Comparison of ENCODE assay signal across 8 cellular contexts in the genomic region with DNA sequence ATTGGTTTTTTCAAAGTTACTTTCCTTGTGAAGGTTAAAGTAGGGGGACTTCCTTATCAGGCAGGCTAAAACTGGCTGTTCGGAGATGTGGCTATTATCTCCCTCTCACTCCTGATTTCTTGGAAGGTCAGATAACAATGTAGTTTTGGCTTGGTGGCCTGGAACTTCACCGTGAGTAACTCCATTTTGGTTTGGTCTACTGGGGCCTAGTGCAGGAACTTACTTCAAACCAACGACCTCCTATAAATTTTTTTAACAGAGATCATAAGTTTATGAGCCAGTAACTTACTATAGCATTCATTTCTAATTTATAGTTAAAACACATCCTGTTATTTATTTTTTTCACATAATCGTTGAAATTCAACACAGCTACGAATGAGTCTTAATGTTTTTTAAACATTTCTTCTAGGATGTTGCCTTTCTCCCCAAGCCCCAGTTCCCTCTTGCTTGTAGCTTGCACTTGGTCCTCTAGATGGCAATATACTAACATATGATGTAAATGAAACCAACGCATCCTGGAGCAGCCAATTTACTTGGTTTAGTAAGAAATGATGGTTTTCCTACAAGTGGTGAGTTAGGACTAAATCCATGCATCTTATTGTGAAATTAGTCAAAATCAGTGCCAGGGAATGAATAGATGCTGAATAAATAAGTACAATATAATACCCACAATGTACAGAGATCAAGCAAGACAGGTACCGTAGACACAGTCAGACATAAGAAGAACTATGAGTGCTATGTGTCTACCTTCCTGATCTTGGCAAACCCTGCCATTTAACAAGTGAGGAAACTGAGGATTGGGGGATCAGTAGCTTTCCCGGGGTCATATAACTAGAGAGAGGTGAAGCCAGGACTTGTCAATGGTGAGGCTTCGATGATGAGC. TPM values are rescaled to one million over a fixed set of nuclear protein-coding genes. Genes with fewer than 3 reads are reported as not detected.
A peak's percentile ranks its signal among the peaks of the same experiment; 100 is the strongest.
DNase-seq lines count a peak whose midpoint lies in the region; ATAC-seq and TF ChIP-seq lines count a peak whose summit lies in the region.
"Not testable (repeated sequence)": the region's sequence is repeated elsewhere in the genome, so short reads cannot be mapped to it uniquely, and the experiment has no call there.

No MANE protein-coding gene starts in this region.

- TF ChIP-seq CTCF in HEK293 (tag by site-specific recombination; IDR thresholded peaks at IDR 0.05) (0 out of 2 replicates have a peak, but pooled peaks have one; percentile 10), fibroblast of the aortic adventitia (IDR thresholded peaks at IDR 0.05; ENCODE audit: insufficient read depth, low read length) (peak; percentile 59)

- POLR2A ChIA-PET in HEK293 (lab: Yijun Ruan, JAX); activated naive CD8-positive, alpha-beta T cell treated with anti-CD3 and anti-CD28 coated beads, Interleukin-2, amount 10 ng/mL, durations not matched to agents 7 days and 5 days (lab: Charles Lee): not testable (repeated sequence)

- H3K4me3 Mint-ChIP-seq in activated naive CD8-positive, alpha-beta T cell treated with anti-CD3 and anti-CD28 coated beads, Interleukin-2, amount 10 ng/mL, durations not matched to agents 7 days and 5 days: not testable (repeated sequence)

- not testable (repeated sequence) for H3K36me3 Mint-ChIP-seq in activated naive CD8-positive, alpha-beta T cell treated with anti-CD3 and anti-CD28 coated beads, Interleukin-2, amount 10 ng/mL, durations not matched to agents 7 days and 5 days

- H3K27me3 Mint-ChIP-seq in activated naive CD8-positive, alpha-beta T cell treated with anti-CD3 and anti-CD28 coated beads, Interleukin-2, amount 10 ng/mL, durations not matched to agents 7 days and 5 days: not testable (repeated sequence)

- H3K4me3 ChIP-seq in HEK293 (ENCODE audit: low read depth, low read length); fibroblast of the aortic adventitia (ENCODE audit: low read depth, low read length): not testable (repeated sequence)

- not testable (repeated sequence) for H3K9me3 ChIP-seq in HEK293 (ENCODE audit: control insufficient read depth, insufficient read depth, low read depth, low read length)

- not testable (repeated sequence) for H3K36me3 ChIP-seq in HEK293 (ENCODE audit: control insufficient read depth in 2 of 2, insufficient read depth in 1 of 2, low read length in 2 of 2)

- CTCF ChIA-PET in HEK293 (lab: Yijun Ruan, JAX): interaction anchor here (0.5 to 1.2 kb wide), 5 partner anchors 49 to 191 kb away, joined by 3 read pairs; no protein-coding TSS in a partner anchor

- not testable (repeated sequence) for H3K27ac ChIP-seq in HEK293 (ENCODE audit: extremely low read depth, low read depth, low read length)

- not testable (repeated sequence) for H3K9me3 Mint-ChIP-seq in activated naive CD8-positive, alpha-beta T cell treated with anti-CD3 and anti-CD28 coated beads, Interleukin-2, amount 10 ng/mL, durations not matched to agents 7 days and 5 days

- DNase-seq in COLO668 (lab: John Stamatoyannopoulos, UW; ENCODE audit: unreplicated experiment) (peak; percentile 13), NCI-H2171 treated with DMSO at 0.1 percent for 48 hours (lab: John Stamatoyannopoulos, UW) (peak; percentile 71), SW480 (ENCODE audit: low spot score) (peak; percentile 63), fibroblast of the aortic adventitia (ENCODE audit: low read depth) (peak; percentile 90), midbrain (lab: John Stamatoyannopoulos, UW) (peak; percentile 64)
- not testable (repeated sequence) for DNase-seq in activated naive CD8-positive, alpha-beta T cell treated with anti-CD3 and anti-CD28 coated beads, Interleukin-2, amount 10 ng/mL, durations not matched to agents 7 days and 5 days
- DNase-seq in stimulated activated CD4-positive, alpha-beta T cell treated with anti-CD3 and anti-CD28 coated beads, TNF-alpha, amount 100 ng/mL, for 24 hours (ENCODE audit: low read depth in 3 of 3): peak in 2 of 3 experiments; percentile 12 to 31

- H3K4me1 ChIP-seq in HEK293 (ENCODE audit: control insufficient read depth, insufficient read depth, low read length): not testable (repeated sequence)

- not testable (repeated sequence) for H3K4me1 Mint-ChIP-seq in activated naive CD8-positive, alpha-beta T cell treated with anti-CD3 and anti-CD28 coated beads, Interleukin-2, amount 10 ng/mL, durations not matched to agents 7 days and 5 days

- ATAC-seq in activated naive CD8-positive, alpha-beta T cell treated with anti-CD3 and anti-CD28 coated beads, Interleukin-2, amount 10 ng/mL, durations not matched to agents 7 days and 5 days (ENCODE audit: low read depth): peak; percentile 73

- H3K27ac Mint-ChIP-seq in activated naive CD8-positive, alpha-beta T cell treated with anti-CD3 and anti-CD28 coated beads, Interleukin-2, amount 10 ng/mL, durations not matched to agents 7 days and 5 days: not testable (repeated sequence)

TF ChIP-seq in HEK293, 187 proteins besides CTCF, POLR2A, EP300 and RAD21:
- TF ChIP-seq ZNF654 (tag by site-specific recombination; IDR thresholded peaks at IDR 0.05; ENCODE audit: low read depth): peak; percentile 52
- TF ChIP-seq ZNF335 (tag by site-specific recombination; conservative IDR thresholded peaks at IDR 0.05): 0 out of 2 replicates have a peak, but pooled peaks have one; percentile 15

RNA-seq across cellular contexts. Expression of gene TVP23B, which starts 35.7 kb away (rescaled TPM):
- total RNA-seq in activated naive CD8-positive, alpha-beta T cell treated with anti-CD3 and anti-CD28 coated beads, Interleukin-2, amount 10 ng/mL, durations not matched to agents 7 days and 5 days: 10 to 100 TPM; 31.1 to 33.0 TPM
- total RNA-seq in fibroblast of the aortic adventitia (ENCODE audit: low replicate concordance): 25.2 and 61.3 TPM in 2 replicates

RNA-seq across cellular contexts. Expression of gene PRPSAP2, which starts 41.2 kb away (rescaled TPM):
- total RNA-seq in activated naive CD8-positive, alpha-beta T cell treated with anti-CD3 and anti-CD28 coated beads, Interleukin-2, amount 10 ng/mL, durations not matched to agents 7 days and 5 days: 10 to 100 TPM; 51.6 to 63.4 TPM
- 14.2 and 26.3 TPM in 2 replicates for total RNA-seq in fibroblast of the aortic adventitia (ENCODE audit: low replicate concordance)
